12 cellular contexts compared by ENCODE assay signal in genomic region chr11:126188332-126189108, GRCh38. TPM values are rescaled to one million over a fixed set of nuclear protein-coding genes. Genes with fewer than 3 reads are reported as not detected.
DNase-seq lines count a peak whose midpoint lies in the region; ATAC-seq and TF ChIP-seq lines count a peak whose summit lies in the region.
"Had no signal": no experiment of that assay in that cellular context is flagged by ENCODE, and none has a peak within 500 bp of the region (broad histone marks: within the 10 kb centered on the region; RNA-seq: fewer than 3 reads in every experiment).

No MANE protein-coding gene starts in this region.

- CTCF ChIA-PET in activated CD4-positive, alpha-beta T cell treated with anti-CD3 and anti-CD28 coated beads for 36 hours (lab: Charles Lee), result no interaction called here

- peak; percentile 37 for DNase-seq in natural killer cell treated with Interleukin-12 subunit alpha and Interleukin-12 subunit beta and Interleukin-15 and Interleukin-18, amount 100 ng/mL, for 72 hours (ENCODE audit: low spot score)
- DNase-seq in natural killer cell (no peak), type B pancreatic cell (ENCODE audit: extremely low spot score, unreplicated experiment) (no peak), putamen (ENCODE audit: low spot score) (no peak), T-helper 9 cell (no peak)
- no peak for DNase-seq in activated CD4-positive, alpha-beta T cell treated with anti-CD3 and anti-CD28 coated beads for 36 hours
- DNase-seq: activated naive CD4-positive, alpha-beta T cell treated with anti-CD3 and anti-CD28 coated beads, Interleukin-2, amount 50 U/mL, for 16 hours; GM23248; kidney; NCI-H146 had no signal

- TF ChIP-seq CTCF in natural killer cell (IDR thresholded peaks at IDR 0.05) (no peak), type B pancreatic cell (conservative IDR thresholded peaks at IDR 0.05) (no peak)

- H3K4me3 Mint-ChIP-seq in natural killer cell treated with Interleukin-12 subunit alpha and Interleukin-12 subunit beta and Interleukin-15 and Interleukin-18, amount 100 ng/mL, for 72 hours, result no peak overlapping the region
- H3K4me3 Mint-ChIP-seq in natural killer cell (no peak overlapping the region), type B pancreatic cell (peak overlapping the region; percentile 28)
- no peak overlapping the region for H3K4me3 Mint-ChIP-seq in activated CD4-positive, alpha-beta T cell treated with anti-CD3 and anti-CD28 coated beads for 36 hours

- peaks cover 0 to 3% of the 10 kb centered on the region in 2 donors for H3K4me1 Mint-ChIP-seq in natural killer cell treated with Interleukin-12 subunit alpha and Interleukin-12 subunit beta and Interleukin-15 and Interleukin-18, amount 100 ng/mL, for 72 hours (ENCODE audit: low read depth in 2 of 2)
- peaks cover 0 to 5% of the 10 kb centered on the region in 2 donors for H3K4me1 Mint-ChIP-seq in natural killer cell
- peaks cover 62% of the 10 kb centered on the region for H3K4me1 Mint-ChIP-seq in type B pancreatic cell (ENCODE audit: unreplicated experiment)
- no peaks in the 10 kb centered on the region for H3K4me1 Mint-ChIP-seq in activated CD4-positive, alpha-beta T cell treated with anti-CD3 and anti-CD28 coated beads for 36 hours

- intact Hi-C loops in natural killer cell (cut with micrococcal nuclease), result no loop called here
- intact Hi-C loops in activated CD4-positive, alpha-beta T cell treated with anti-CD3 and anti-CD28 coated beads for 36 hours (cut with DNase I, micrococcal nuclease), result no loop called here

- H3K36me3 Mint-ChIP-seq in natural killer cell treated with Interleukin-12 subunit alpha and Interleukin-12 subunit beta and Interleukin-15 and Interleukin-18, amount 100 ng/mL, for 72 hours, result no peaks in the 10 kb centered on the region
- no peaks in the 10 kb centered on the region for H3K36me3 Mint-ChIP-seq in natural killer cell
- H3K36me3 Mint-ChIP-seq in type B pancreatic cell, result peaks cover 12% of the 10 kb centered on the region
- H3K36me3 Mint-ChIP-seq in activated CD4-positive, alpha-beta T cell treated with anti-CD3 and anti-CD28 coated beads for 36 hours (ENCODE audit: low read depth), result peaks cover 3% of the 10 kb centered on the region

- POLR2A ChIA-PET in activated CD4-positive, alpha-beta T cell treated with anti-CD3 and anti-CD28 coated beads for 36 hours (lab: Charles Lee), result no interaction called here

- H3K9me3 Mint-ChIP-seq in natural killer cell treated with Interleukin-12 subunit alpha and Interleukin-12 subunit beta and Interleukin-15 and Interleukin-18, amount 100 ng/mL, for 72 hours, result no peaks in the 10 kb centered on the region
- H3K9me3 Mint-ChIP-seq in natural killer cell, result no peaks in the 10 kb centered on the region
- no peaks in the 10 kb centered on the region for H3K9me3 Mint-ChIP-seq in type B pancreatic cell
- H3K9me3 Mint-ChIP-seq in activated CD4-positive, alpha-beta T cell treated with anti-CD3 and anti-CD28 coated beads for 36 hours (ENCODE audit: low read depth), result no peaks in the 10 kb centered on the region

- H3K27ac Mint-ChIP-seq in natural killer cell treated with Interleukin-12 subunit alpha and Interleukin-12 subunit beta and Interleukin-15 and Interleukin-18, amount 100 ng/mL, for 72 hours, result no peak overlapping the region
- H3K27ac Mint-ChIP-seq in natural killer cell, result no peak overlapping the region
- peak overlapping the region; percentile 76 for H3K27ac Mint-ChIP-seq in type B pancreatic cell
- no peak overlapping the region for H3K27ac Mint-ChIP-seq in activated CD4-positive, alpha-beta T cell treated with anti-CD3 and anti-CD28 coated beads for 36 hours

- no peak for ATAC-seq in natural killer cell treated with Interleukin-12 subunit alpha and Interleukin-12 subunit beta and Interleukin-15 and Interleukin-18, amount 100 ng/mL, for 72 hours
- ATAC-seq in natural killer cell (no peak), HG02588 (IDR thresholded peaks at IDR 0.05; ENCODE audit: unreplicated experiment) (peak; percentile 81), HG03565 (IDR thresholded peaks at IDR 0.05; ENCODE audit: unreplicated experiment) (peak; percentile 72)
- no peak for ATAC-seq in activated CD4-positive, alpha-beta T cell treated with anti-CD3 and anti-CD28 coated beads for 36 hours

- H3K27me3 Mint-ChIP-seq in natural killer cell treated with Interleukin-12 subunit alpha and Interleukin-12 subunit beta and Interleukin-15 and Interleukin-18, amount 100 ng/mL, for 72 hours, result no peaks in the 10 kb centered on the region
- no peaks in the 10 kb centered on the region for H3K27me3 Mint-ChIP-seq in natural killer cell (ENCODE audit: low read depth in 2 of 2)
- no peaks in the 10 kb centered on the region for H3K27me3 Mint-ChIP-seq in type B pancreatic cell
- H3K27me3 Mint-ChIP-seq in activated CD4-positive, alpha-beta T cell treated with anti-CD3 and anti-CD28 coated beads for 36 hours, result no peaks in the 10 kb centered on the region

RNA-seq across cellular contexts. Expression of gene RPUSD4, which starts 22.9 kb away (rescaled TPM):
- 10 to 100 TPM; 36.5 to 53.5 TPM for total RNA-seq in natural killer cell treated with Interleukin-12 subunit alpha and Interleukin-12 subunit beta and Interleukin-15 and Interleukin-18, amount 100 ng/mL, for 72 hours
- total RNA-seq in natural killer cell, result 10 to 100 TPM; 27.1 to 41.7 (median 38.9) TPM
- total RNA-seq in type B pancreatic cell (ENCODE audit: low replicate concordance), result 25.3 and 41.7 TPM in 2 replicates
- 10 to 100 TPM; 31.0 to 33.9 TPM for total RNA-seq in activated CD4-positive, alpha-beta T cell treated with anti-CD3 and anti-CD28 coated beads for 36 hours

RNA-seq across cellular contexts. Expression of gene FAM118B, which starts 23.1 kb away (rescaled TPM):
- total RNA-seq in natural killer cell treated with Interleukin-12 subunit alpha and Interleukin-12 subunit beta and Interleukin-15 and Interleukin-18, amount 100 ng/mL, for 72 hours, result 10 to 100 TPM; 13.8 to 16.9 TPM
- total RNA-seq in natural killer cell (1 to 10 TPM; 5.4 to 9.7 (median 7.8) TPM), type B pancreatic cell (ENCODE audit: low replicate concordance) (20.2 and 24.8 TPM in 2 replicates)
- 1 to 10 TPM; 8.9 to 9.0 TPM for total RNA-seq in activated CD4-positive, alpha-beta T cell treated with anti-CD3 and anti-CD28 coated beads for 36 hours

Comparison
In these comparisons a context has a peak if more than half of its experiments do, and no peak if none do; other contexts are left out.
1. ATAC-seq: peak in HG02588 (single experiment) and HG03565 (single experiment); none in natural killer cell treated with Interleukin-12 subunit alpha and Interleukin-12 subunit beta and Interleukin-15 and Interleukin-18, amount 100 ng/mL, for 72 hours (0 of 2), natural killer cell (0 of 3) and activated CD4-positive, alpha-beta T cell treated with anti-CD3 and anti-CD28 coated beads for 36 hours (single experiment).